Comparison of ENCODE assay signal across 8 cellular contexts in the genomic region with DNA sequence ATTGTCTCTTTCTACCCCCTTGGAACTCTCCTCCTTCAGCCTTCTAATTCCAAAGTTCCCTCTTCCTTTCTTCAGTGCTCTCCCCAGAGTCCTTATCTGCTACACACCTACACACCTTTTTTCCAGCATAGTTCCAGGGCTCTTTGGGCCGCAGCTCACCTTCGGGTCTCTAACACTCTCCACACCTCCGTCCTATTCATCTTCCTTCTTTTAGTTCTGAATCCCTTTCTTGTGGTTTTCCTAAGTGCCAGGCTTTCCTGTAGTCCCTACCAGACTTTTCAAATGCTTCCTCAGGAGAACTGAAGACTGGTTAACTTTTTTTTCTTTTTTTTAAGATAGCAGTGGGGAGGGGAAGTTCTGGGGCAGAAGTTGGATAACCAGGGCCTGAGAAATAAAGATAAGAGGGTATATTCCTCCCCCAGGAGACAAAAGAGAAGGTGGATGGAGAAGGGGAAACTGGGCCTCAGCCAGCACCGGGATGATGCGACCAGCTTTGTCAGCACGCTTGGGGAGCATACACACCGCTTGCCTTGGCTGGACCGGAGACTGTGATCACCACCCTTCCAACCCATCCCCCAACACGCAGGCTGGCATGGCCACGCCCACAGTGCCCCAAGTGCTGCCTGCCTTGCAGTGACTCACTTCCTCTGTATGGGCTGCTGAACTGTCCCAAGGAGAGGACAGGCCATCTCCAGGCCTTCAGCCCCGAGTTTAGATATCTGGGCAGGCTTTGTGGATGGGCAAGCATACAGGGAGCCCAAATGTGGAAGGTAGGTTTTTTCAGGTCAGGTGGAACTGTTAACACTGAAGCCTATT. TPM values are rescaled to one million over a fixed set of nuclear protein-coding genes. Genes with fewer than 3 reads are reported as not detected.
DNase-seq lines count a peak whose midpoint lies in the region; ATAC-seq and TF ChIP-seq lines count a peak whose summit lies in the region.

No MANE protein-coding gene starts in this region.

- H3K27me3 Mint-ChIP-seq in mesothelial cell of epicardium (ENCODE audit: low read depth): no peaks in the 10 kb centered on the region

- no peaks in the 10 kb centered on the region for H3K27me3 ChIP-seq in dorsolateral prefrontal cortex

- ATAC-seq in HG03354 (IDR thresholded peaks at IDR 0.05; ENCODE audit: poor library complexity, severe bottlenecking, unreplicated experiment): no peak
- ATAC-seq in HG02840 (IDR thresholded peaks at IDR 0.05; ENCODE audit: low FRiP score, unreplicated experiment): no peak

- intact Hi-C loops in dorsolateral prefrontal cortex (cut with DNase I): loop anchor here (5.0 kb wide), 2 partner anchors 50 to 100 kb away; partner anchors contain the start of genes ARNT (in 2 of the 2) and SETDB1 (in 1 of the 2)

- TF ChIP-seq CTCF in dorsolateral prefrontal cortex (IDR thresholded peaks at IDR 0.05 in 54 of 56, conservative IDR thresholded peaks at IDR 0.05 in 2 of 56; ENCODE audit: low read depth in 1 of 56, partially characterized antibody in 56 of 56): peak in 8 of 56 donors; percentile 4 to 34 (median 20)
- no peak for TF ChIP-seq CTCF in mesothelial cell of epicardium (IDR thresholded peaks at IDR 0.05; ENCODE audit: unreplicated experiment)

- H3K36me3 Mint-ChIP-seq in mesothelial cell of epicardium: no peaks in the 10 kb centered on the region

- in situ Hi-C loops in Caki2 (cut with HindIII; ENCODE audit: low pct_unique_long_range_greater_than_20kb, low sequenced_read_pairs): no loop called here

- H3K9me3 Mint-ChIP-seq in mesothelial cell of epicardium: no peaks in the 10 kb centered on the region

- peaks cover 33% of the 10 kb centered on the region for H3K4me1 Mint-ChIP-seq in mesothelial cell of epicardium

- DNase-seq in Caki2 (ENCODE audit: low read depth) (peak; percentile 90), NCI-H510A (lab: John Stamatoyannopoulos, UW) (peak; percentile 82), dorsolateral prefrontal cortex (peak in 9 of 10 donors; percentile 76 to 89 (median 82)), mesothelial cell of epicardium (ENCODE audit: low spot score in 2 of 2, unreplicated experiment in 2 of 2) (no peak)
- DNase-seq in activated CD4-positive, alpha-beta T cell treated with anti-CD3 and anti-CD28 coated beads, Interleukin-2, amount 50 U/mL, for 24 hours (ENCODE audit: low read depth in 1 of 2, low spot score in 1 of 2): peak; percentile 46 to 56
- peak; percentile 54 to 55 for DNase-seq in stimulated activated CD8-positive, alpha-beta memory T cell treated with anti-CD3 and anti-CD28 coated beads, Interleukin-15, amount 100 ng/mL, for 4 hours (ENCODE audit: low read depth in 2 of 2)

- H3K27ac ChIP-seq in dorsolateral prefrontal cortex: peak overlapping the region; percentile 20 to 99 (median 82)

- H3K27ac Mint-ChIP-seq in mesothelial cell of epicardium: peak overlapping the region; percentile 7

- peak overlapping the region in 15 of 59 donors; percentile 0 to 40 (median 14) for H3K4me3 ChIP-seq in dorsolateral prefrontal cortex

- H3K4me3 Mint-ChIP-seq in mesothelial cell of epicardium: peak overlapping the region; percentile 70

RNA-seq across cellular contexts. Expression of gene CERS2, which starts 2.5 kb away (rescaled TPM):
- 41.8 and 63.4 TPM in 2 replicates for total RNA-seq in Caki2 (2014; rRNA removed; shearing (Covaris generic); ENCODE audit: low replicate concordance)
- total RNA-seq in dorsolateral prefrontal cortex (100 to 1,000 TPM in 82 of 120 experiments, 10 to 100 TPM in 38; 57.6 to 381 (median 121) TPM), mesothelial cell of epicardium (127 to 137 TPM (median 132 TPM) in 3 replicates)

RNA-seq across cellular contexts. Expression of gene ANXA9, which starts 5.0 kb away (rescaled TPM):
- 1.2 and 1.3 TPM in 2 replicates for total RNA-seq in Caki2 (2014; rRNA removed; shearing (Covaris generic); ENCODE audit: low replicate concordance)
- total RNA-seq in dorsolateral prefrontal cortex (1 to 10 TPM in 7 of 120 experiments, under 1 TPM in 36, not detected in 77; 0.21 to 2.1 (median 0.41) TPM), mesothelial cell of epicardium (1.2 TPM in 3 replicates)

RNA-seq across cellular contexts. Expression of gene MINDY1, which starts 29.6 kb away (rescaled TPM):
- 8.4 and 11.9 TPM in 2 replicates for total RNA-seq in Caki2 (2014; rRNA removed; shearing (Covaris generic); ENCODE audit: low replicate concordance)
- total RNA-seq in dorsolateral prefrontal cortex: 10 to 100 TPM; 12.0 to 93.6 (median 37.4) TPM
- total RNA-seq in mesothelial cell of epicardium: 29.7 to 31.7 TPM (median 30.9 TPM) in 3 replicates

RNA-seq across cellular contexts. Expression of gene PRUNE1, which starts 31.2 kb away (rescaled TPM):
- total RNA-seq in Caki2 (2014; rRNA removed; shearing (Covaris generic); ENCODE audit: low replicate concordance): 6.9 and 14.4 TPM in 2 replicates
- total RNA-seq in dorsolateral prefrontal cortex: 10 to 100 TPM; 12.4 to 27.8 (median 20.6) TPM
- total RNA-seq in mesothelial cell of epicardium: 25.0 to 25.8 TPM (median 25.4 TPM) in 3 replicates

RNA-seq across cellular contexts. Expression of gene SETDB1, which starts 50.9 kb away (rescaled TPM):
- 29.2 and 31.7 TPM in 2 replicates for total RNA-seq in Caki2 (2014; rRNA removed; shearing (Covaris generic); ENCODE audit: low replicate concordance)
- total RNA-seq in dorsolateral prefrontal cortex (10 to 100 TPM; 29.7 to 62.6 (median 42.4) TPM), mesothelial cell of epicardium (101 to 103 TPM (median 101 TPM) in 3 replicates)

Comparison
In these comparisons a context has a peak if more than half of its experiments do, and no peak if none do; other contexts are left out.
1. DNase-seq: peak in Caki2 (single experiment), NCI-H510A (single experiment), activated CD4-positive, alpha-beta T cell treated with anti-CD3 and anti-CD28 coated beads, Interleukin-2, amount 50 U/mL, for 24 hours (2 of 2), dorsolateral prefrontal cortex (9 of 10) and stimulated activated CD8-positive, alpha-beta memory T cell treated with anti-CD3 and anti-CD28 coated beads, Interleukin-15, amount 100 ng/mL, for 4 hours (2 of 2); none in mesothelial cell of epicardium (0 of 2).